Comparison of ENCODE assay signal across 18 cellular contexts in the genomic region with DNA sequence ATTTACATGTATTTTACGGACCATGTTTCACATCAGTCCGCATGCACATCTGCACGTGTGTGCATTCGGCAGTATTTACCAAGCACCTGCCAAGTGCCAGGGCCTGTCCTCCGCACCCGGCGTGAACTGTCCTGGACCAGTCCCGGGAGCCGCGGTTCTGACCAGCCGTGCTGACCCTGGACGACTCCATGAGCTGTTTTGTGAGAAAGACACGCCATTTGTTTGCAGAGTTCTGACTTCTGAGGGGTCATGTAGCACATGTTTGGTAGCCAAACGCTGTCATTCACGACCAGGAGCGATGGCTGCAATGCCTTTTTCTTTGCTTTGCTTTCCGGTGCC. TPM values are rescaled to one million over a fixed set of nuclear protein-coding genes. Genes with fewer than 3 reads are reported as not detected.
DNase-seq lines count a peak whose midpoint lies in the region; ATAC-seq, FAIRE-seq and TF ChIP-seq lines count a peak whose summit lies in the region.
"Had no signal": no experiment of that assay in that cellular context is flagged by ENCODE, and none has a peak within 500 bp of the region (broad histone marks: within the 10 kb centered on the region; RNA-seq: fewer than 3 reads in every experiment).

No MANE protein-coding gene starts in this region.

- ATAC-seq in naive thymus-derived CD8-positive, alpha-beta T cell = no peak
- no peak for ATAC-seq in GM18907 (IDR thresholded peaks at IDR 0.05; ENCODE audit: unreplicated experiment)
- ATAC-seq in HepG2 = no peak
- ATAC-seq: left ventricle myocardium superior, sciatic nerve had no signal

- H3K36me3 Mint-ChIP-seq in CD14-positive monocyte (peaks cover 38 to 56% of the 10 kb centered on the region in 2 donors), astrocyte (ENCODE audit: low read depth, unreplicated experiment) (peaks cover 6% of the 10 kb centered on the region)
- no peaks in the 10 kb centered on the region for H3K36me3 Mint-ChIP-seq in naive thymus-derived CD8-positive, alpha-beta T cell

- H4K20me1 ChIP-seq in astrocyte (ENCODE audit: insufficient read depth, low read length) (peaks cover 13% of the 10 kb centered on the region), HepG2 (ENCODE audit: insufficient read depth, low read length) (no peaks in the 10 kb centered on the region)

- H2AFZ ChIP-seq in astrocyte (ENCODE audit: low read depth, low read length) (no peak overlapping the region), HepG2 (ENCODE audit: low read length) (no peak overlapping the region)

- H3K4me2 ChIP-seq in astrocyte (ENCODE audit: low read length) (no peak overlapping the region), HepG2 (ENCODE audit: low read depth, low read length) (no peak overlapping the region)

- H3K27me3 ChIP-seq in astrocyte (ENCODE audit: insufficient read depth, low read length) (peaks cover 88% of the 10 kb centered on the region), HepG2 (ENCODE audit: control insufficient read depth in 1 of 2, insufficient read depth in 2 of 2, low read length in 2 of 2) (peaks cover 20 to 87% of the 10 kb centered on the region in 2 experiments), A673 (replicated peaks; ENCODE audit: insufficient read depth, low read depth, low read length, poor library complexity) (peaks cover 99% of the 10 kb centered on the region)

- H3K27ac Mint-ChIP-seq in CD14-positive monocyte = peak overlapping the region in 4 of 7 donors; percentile 15 to 85 (median 54)
- peak overlapping the region; percentile 4 for H3K27ac Mint-ChIP-seq in astrocyte (ENCODE audit: unreplicated experiment)
- H3K27ac Mint-ChIP-seq in naive thymus-derived CD8-positive, alpha-beta T cell = peak overlapping the region in 1 of 10 donors; percentile 18
- H3K27ac Mint-ChIP-seq: activated B cell treated with CpG ODN at 0.5 μM for 24 hours had no signal

- no peak for TF ChIP-seq CTCF in CD14-positive monocyte (IDR thresholded peaks at IDR 0.05)
- no peak for TF ChIP-seq CTCF in GM10266 (IDR thresholded peaks at IDR 0.05; ENCODE audit: control insufficient read depth, insufficient read depth, low read depth, missing control alignments)
- TF ChIP-seq CTCF in astrocyte (IDR thresholded peaks at IDR 0.05; ENCODE audit: insufficient read depth, low read depth, low read length) = no peak
- TF ChIP-seq CTCF in HepG2 (CRISPR knock-in tag; IDR thresholded peaks at IDR 0.05) = no peak
- no peak for TF ChIP-seq CTCF in A673 (conservative IDR thresholded peaks at IDR 0.05; ENCODE audit: low read depth, low read length)

- intact Hi-C loops in CD14-positive monocyte (cut with micrococcal nuclease) (loop anchor here in 1 of 2 donors (10.0 kb wide), 1 partner anchor 172 kb away; no protein-coding TSS in a partner anchor), HepG2 (cut with micrococcal nuclease; ENCODE audit: unreplicated experiment) (no loop called here), A673 (cut with micrococcal nuclease; ENCODE audit: unreplicated experiment) (no loop called here)

- FAIRE-seq in astrocyte (lab: Jason Lieb, UNC) (no peak), HepG2 (lab: Jason Lieb, UNC) (no peak)

- POLR2A ChIA-PET in naive thymus-derived CD8-positive, alpha-beta T cell (lab: Charles Lee) = interaction anchor here (1.1 kb wide), 1 partner anchor 14 kb away, joined by 3 read pairs; no protein-coding TSS in a partner anchor
- POLR2A ChIA-PET in HepG2 (lab: Yijun Ruan, JAX) = no interaction called here
- POLR2A ChIA-PET in A673 (lab: Charles Lee; ENCODE audit: low non-redundant PET) = no interaction called here

- H3K4me1 Mint-ChIP-seq in CD14-positive monocyte = peaks cover 80% of the 10 kb centered on the region
- H3K4me1 Mint-ChIP-seq in astrocyte (ENCODE audit: low read depth, unreplicated experiment) = peaks cover 3% of the 10 kb centered on the region
- peaks cover 36 to 58% (median 56%) of the 10 kb centered on the region in 4 donors for H3K4me1 Mint-ChIP-seq in naive thymus-derived CD8-positive, alpha-beta T cell

- WGBS in HepG2 (ENCODE audit: low lambda C conversion rate) = 12% methylated on average over 12 of the region's 17 CpGs

- H3K9me3 Mint-ChIP-seq in CD14-positive monocyte (peaks cover 0 to 56% (median 44%) of the 10 kb centered on the region in 7 donors), astrocyte (ENCODE audit: unreplicated experiment) (peaks cover 6% of the 10 kb centered on the region)
- H3K9me3 Mint-ChIP-seq in naive thymus-derived CD8-positive, alpha-beta T cell = peaks cover 0 to 2% (median 0%) of the 10 kb centered on the region in 9 donors
- H3K9me3 Mint-ChIP-seq: activated B cell treated with CpG ODN at 0.5 μM for 24 hours had no signal

- H3K9me3 ChIP-seq in astrocyte (ENCODE audit: insufficient read depth, low read depth, low read length) (peaks cover 10% of the 10 kb centered on the region), HepG2 (ENCODE audit: low read length) (no peaks in the 10 kb centered on the region), A673 (ENCODE audit: low read depth, low read length, poor library complexity, severe bottlenecking) (no peaks in the 10 kb centered on the region)
- H3K9me3 ChIP-seq: MG63 had no signal

- in situ Hi-C loops in HepG2 (cut with HindIII; ENCODE audit: extremely low pct_ligation_motif_present, low pct_unique_long_range_greater_than_20kb) = no loop called here

- H3K4me1 ChIP-seq in astrocyte (ENCODE audit: insufficient read depth, low read length) (no peaks in the 10 kb centered on the region), HepG2 (ENCODE audit: insufficient read depth, low read length) (no peaks in the 10 kb centered on the region), A673 (ENCODE audit: insufficient read depth, low read length, poor library complexity, severe bottlenecking) (no peaks in the 10 kb centered on the region)

- H3K4me3 Mint-ChIP-seq in CD14-positive monocyte = peak overlapping the region; percentile 78 to 93
- no peak overlapping the region for H3K4me3 Mint-ChIP-seq in astrocyte (ENCODE audit: unreplicated experiment)
- H3K4me3 Mint-ChIP-seq in naive thymus-derived CD8-positive, alpha-beta T cell = peak overlapping the region in 7 of 10 donors; percentile 28 to 67 (median 54)
- H3K4me3 Mint-ChIP-seq: activated B cell treated with CpG ODN at 0.5 μM for 24 hours had no signal

- no peak overlapping the region for H3K4me3 ChIP-seq in astrocyte (ENCODE audit: insufficient read depth, low read depth, low read length)
- H3K4me3 ChIP-seq in HepG2 (replicated peaks in 1 of 3; ENCODE audit: insufficient read depth in 1 of 3, low read depth in 2 of 3, low read length in 3 of 3) = no peak overlapping the region
- H3K4me3 ChIP-seq in A673 (ENCODE audit: low read depth, low read length, poor library complexity, severe bottlenecking) = no peak overlapping the region
- H3K4me3 ChIP-seq: MG63 had no signal

- DNase-seq in CD14-positive monocyte (ENCODE audit: low spot score) = no peak
- DNase-seq in GM10266 (ENCODE audit: extremely low spot score) = peak; percentile 25
- no peak for DNase-seq in astrocyte (ENCODE audit: low read depth)
- DNase-seq in naive thymus-derived CD8-positive, alpha-beta T cell = no peak
- no peak for DNase-seq in HepG2 (ENCODE audit: low spot score)
- DNase-seq in kidney glomerular epithelial cell (lab: John Stamatoyannopoulos, UW) = no peak
- no peak for DNase-seq in A673 (ENCODE audit: low spot score)
- DNase-seq: activated B cell treated with CpG ODN at 0.5 μM for 24 hours, GF-D8, HCEC 1CT, left ventricle myocardium superior, MG63, naive B cell had no signal

- CTCF ChIA-PET in HepG2 (lab: Yijun Ruan, JAX; ENCODE audit: low intra/inter-chr PET ratio, low total read pairs) = no interaction called here
- CTCF ChIA-PET in A673 (lab: Charles Lee) = no interaction called here

- no peak overlapping the region for H3K27ac ChIP-seq in astrocyte (ENCODE audit: low read depth, low read length)
- H3K27ac ChIP-seq in HepG2 (ENCODE audit: extremely low read length, insufficient read depth, low read length) = no peak overlapping the region
- no peak overlapping the region for H3K27ac ChIP-seq in A673 (ENCODE audit: low read depth, low read length, poor library complexity, severe bottlenecking)
- H3K27ac ChIP-seq: C4-2B had no signal

- no TSS peak for BruUV-seq in HepG2 (replicated peaks; lab: Mats Ljungman, UMichigan)
- BruUV-seq in A673 (replicated peaks; lab: Mats Ljungman, UMichigan) = no TSS peak

- H3K36me3 ChIP-seq in astrocyte (ENCODE audit: insufficient read depth, low read length) (no peaks in the 10 kb centered on the region), HepG2 (replicated peaks in 1 of 2; ENCODE audit: control insufficient read depth in 1 of 2, insufficient read depth in 2 of 2, low read length in 2 of 2) (no peaks in the 10 kb centered on the region), A673 (ENCODE audit: insufficient read depth, low read length, poor library complexity, severe bottlenecking) (no peaks in the 10 kb centered on the region)
- H3K36me3 ChIP-seq: MG63 had no signal

- no peaks in the 10 kb centered on the region for H3K79me2 ChIP-seq in astrocyte (ENCODE audit: insufficient read depth, low read length)
- H3K79me2 ChIP-seq in HepG2 (ENCODE audit: insufficient read depth, low read length) = no peaks in the 10 kb centered on the region

- no peak overlapping the region for H3K9ac ChIP-seq in astrocyte (ENCODE audit: low read length)
- no peak overlapping the region for H3K9ac ChIP-seq in HepG2 (ENCODE audit: insufficient read depth, low read depth, low read length)

- H3K27me3 Mint-ChIP-seq in CD14-positive monocyte (ENCODE audit: low read depth in 3 of 3) (peaks cover 90 to 100% (median 92%) of the 10 kb centered on the region in 3 donors), astrocyte (ENCODE audit: low read depth, unreplicated experiment) (peaks cover 65% of the 10 kb centered on the region)
- peaks cover 44 to 96% (median 79%) of the 10 kb centered on the region in 5 donors for H3K27me3 Mint-ChIP-seq in naive thymus-derived CD8-positive, alpha-beta T cell

- TF ChIP-seq RAD21 in HepG2 (CRISPR knock-in tag; IDR thresholded peaks at IDR 0.05) = no peak

- TF ChIP-seq EP300 in HepG2 (IDR thresholded peaks at IDR 0.05; ENCODE audit: low read depth in 2 of 2, low read length in 2 of 2) = no peak
- TF ChIP-seq EP300 in HepG2 (CRISPR knock-in tag; IDR thresholded peaks at IDR 0.05; ENCODE audit: borderline replicate concordance) = no peak

- no peak for TF ChIP-seq POLR2A in HepG2 (IDR thresholded peaks at IDR 0.05; ENCODE audit: insufficient read depth in 1 of 2, low read depth in 2 of 2, low read length in 2 of 2)

RNA-seq across cellular contexts. Expression of a gene that starts 3.3 kb away (rescaled TPM):
- not detected for polyA plus RNA-seq in CD14-positive monocyte
- 2.5 and 2.6 TPM in 2 replicates for total RNA-seq in astrocyte
- total RNA-seq in naive thymus-derived CD8-positive, alpha-beta T cell = not detected
- polyA plus RNA-seq in naive thymus-derived CD8-positive, alpha-beta T cell = not detected
- not detected in 2 replicates for total RNA-seq in HepG2 (2016; rRNA removed; fragmentation: Illumina TruSeq; extraction: Trizol)
- not detected in 2 replicates for total RNA-seq in HepG2 (2016; cell fraction: cytosol; rRNA removed; fragmentation: Illumina TruSeq; extraction: Trizol; ENCODE audit: low read depth)
- total RNA-seq in HepG2 (2016; cell fraction: insoluble cytoplasmic fraction; rRNA removed; fragmentation: Illumina TruSeq; extraction: Trizol) = not detected in 2 replicates
- not detected in 2 replicates for total RNA-seq in HepG2 (2016; cell fraction: membrane; rRNA removed; fragmentation: Illumina TruSeq; extraction: Trizol)
- total RNA-seq in HepG2 (2016; cell fraction: nucleus; rRNA removed; fragmentation: Illumina TruSeq; extraction: Trizol) = not detected in 2 replicates
- polyA plus RNA-seq in HepG2 (2011; rRNA removed) = not detected in 2 replicates
- not detected in 2 replicates for polyA plus RNA-seq in HepG2 (2011; cell fraction: cytosol; rRNA removed)
- polyA plus RNA-seq in HepG2 (2011; cell fraction: nucleus; rRNA removed) = not detected in 2 replicates
- polyA plus RNA-seq in HepG2 (2012) = not detected in 2 replicates
- polyA plus RNA-seq in HepG2 (2016; cell fraction: cytosol; fragmentation: Illumina TruSeq; extraction: Trizol; ENCODE audit: low read depth) = not detected in 2 replicates
- not detected in 2 replicates for polyA plus RNA-seq in HepG2 (2016; cell fraction: insoluble cytoplasmic fraction; fragmentation: Illumina TruSeq; extraction: Trizol; ENCODE audit: low read depth)
- not detected in 2 replicates for polyA plus RNA-seq in HepG2 (2016; cell fraction: membrane; fragmentation: Illumina TruSeq; extraction: Trizol; ENCODE audit: low read depth)
- polyA plus RNA-seq in HepG2 (2016; cell fraction: nucleus; fragmentation: Illumina TruSeq; extraction: Trizol; ENCODE audit: insufficient read depth, low read depth) = not detected in 2 replicates
- polyA minus RNA-seq in HepG2 (2011; rRNA and poly(A)+ RNA removed; ENCODE audit: low replicate concordance) = not detected in 2 replicates
- polyA minus RNA-seq in HepG2 (2011; cell fraction: cytosol; rRNA and poly(A)+ RNA removed) = not detected in 2 replicates
- polyA minus RNA-seq in HepG2 (2011; cell fraction: nucleus; rRNA and poly(A)+ RNA removed) = not detected in 2 replicates
- total RNA-seq in A673 (2021) = not detected in 2 replicates
- total RNA-seq: activated B cell treated with CpG ODN at 0.5 μM for 24 hours, cardiac septum, left ventricle myocardium superior, sciatic nerve had no signal
- polyA plus RNA-seq: esophagus had no signal

RNA-seq across cellular contexts. Expression of a gene that starts 47.5 kb away (rescaled TPM):
- polyA plus RNA-seq in CD14-positive monocyte (10 to 100 TPM; 20.0 to 40.7 TPM), HepG2 (2011; rRNA removed) (not detected in 2 replicates)
- total RNA-seq in astrocyte (not detected in 2 replicates), HepG2 (2016; rRNA removed; fragmentation: Illumina TruSeq; extraction: Trizol) (not detected in 2 replicates), A673 (2021) (not detected in 2 replicates)
- total RNA-seq in naive thymus-derived CD8-positive, alpha-beta T cell = not detected
- polyA plus RNA-seq in naive thymus-derived CD8-positive, alpha-beta T cell = not detected
- not detected in 2 replicates for total RNA-seq in HepG2 (2016; cell fraction: cytosol; rRNA removed; fragmentation: Illumina TruSeq; extraction: Trizol; ENCODE audit: low read depth)
- not detected in 2 replicates for total RNA-seq in HepG2 (2016; cell fraction: insoluble cytoplasmic fraction; rRNA removed; fragmentation: Illumina TruSeq; extraction: Trizol)
- not detected in 2 replicates for total RNA-seq in HepG2 (2016; cell fraction: membrane; rRNA removed; fragmentation: Illumina TruSeq; extraction: Trizol)
- not detected in 2 replicates for total RNA-seq in HepG2 (2016; cell fraction: nucleus; rRNA removed; fragmentation: Illumina TruSeq; extraction: Trizol)
- not detected in 2 replicates for polyA plus RNA-seq in HepG2 (2011; cell fraction: cytosol; rRNA removed)
- polyA plus RNA-seq in HepG2 (2011; cell fraction: nucleus; rRNA removed) = not detected in 2 replicates
- not detected in 2 replicates for polyA plus RNA-seq in HepG2 (2012)
- polyA plus RNA-seq in HepG2 (2016; cell fraction: cytosol; fragmentation: Illumina TruSeq; extraction: Trizol; ENCODE audit: low read depth) = not detected in 2 replicates
- polyA plus RNA-seq in HepG2 (2016; cell fraction: insoluble cytoplasmic fraction; fragmentation: Illumina TruSeq; extraction: Trizol; ENCODE audit: low read depth) = not detected in 2 replicates
- polyA plus RNA-seq in HepG2 (2016; cell fraction: membrane; fragmentation: Illumina TruSeq; extraction: Trizol; ENCODE audit: low read depth) = not detected in 2 replicates
- not detected in 2 replicates for polyA plus RNA-seq in HepG2 (2016; cell fraction: nucleus; fragmentation: Illumina TruSeq; extraction: Trizol; ENCODE audit: insufficient read depth, low read depth)
- polyA minus RNA-seq in HepG2 (2011; rRNA and poly(A)+ RNA removed; ENCODE audit: low replicate concordance) = not detected in 2 replicates
- not detected in 2 replicates for polyA minus RNA-seq in HepG2 (2011; cell fraction: cytosol; rRNA and poly(A)+ RNA removed)
- polyA minus RNA-seq in HepG2 (2011; cell fraction: nucleus; rRNA and poly(A)+ RNA removed) = not detected in 2 replicates
- total RNA-seq: activated B cell treated with CpG ODN at 0.5 μM for 24 hours had no signal
